1 cellular context compared by ENCODE assay signal in the genomic region with DNA sequence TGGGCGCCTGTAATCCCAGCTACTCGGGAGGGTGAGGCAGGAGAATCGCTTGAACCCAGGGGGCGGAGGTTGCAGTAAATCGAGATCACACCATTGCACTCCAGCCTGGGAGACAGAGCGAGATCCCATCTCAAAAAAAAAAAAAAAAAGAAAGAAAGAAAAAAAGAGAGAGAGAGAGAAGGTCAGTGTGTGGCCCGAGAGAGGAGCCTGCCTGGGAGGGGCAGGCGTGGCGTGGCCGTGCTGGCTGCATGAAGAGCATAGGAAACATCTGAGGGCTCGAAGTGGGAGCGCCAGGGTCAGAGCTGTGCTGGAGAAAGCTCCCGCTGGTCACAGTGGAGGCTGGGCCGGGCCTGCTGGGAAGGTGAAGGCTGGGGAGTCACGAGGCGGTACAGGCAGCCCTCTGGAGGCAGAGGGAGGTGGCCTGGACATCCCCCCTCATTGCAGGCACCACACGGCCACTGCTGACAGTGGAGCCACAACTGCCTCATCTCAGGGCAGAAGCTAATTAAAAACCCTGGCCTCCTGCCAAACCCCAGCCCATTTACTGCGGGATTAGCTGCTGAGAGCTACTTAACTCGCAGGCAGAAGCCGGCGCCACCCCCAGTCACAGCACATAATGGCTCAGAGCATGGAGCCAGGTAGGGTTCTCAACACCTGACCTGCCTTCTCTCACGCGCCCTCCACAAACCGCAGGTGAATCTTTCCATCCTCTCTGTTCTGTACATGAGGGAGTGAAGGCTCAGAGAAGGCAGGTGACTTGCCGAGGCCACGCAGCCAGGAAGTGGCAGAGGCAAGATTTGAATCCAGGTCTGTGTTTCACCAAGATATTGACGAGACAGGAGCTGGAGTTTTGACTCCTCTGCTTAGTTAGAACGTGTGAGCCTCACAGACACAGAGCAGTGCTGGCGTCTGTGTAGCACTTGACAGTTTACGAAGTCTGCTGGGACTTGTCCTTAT.
TF ChIP-seq lines count a peak whose summit lies in the region.

No MANE protein-coding gene starts in this region.

TF ChIP-seq in K562, 482 proteins besides CTCF, POLR2A, EP300 and RAD21 (continued from another document and continues in another):
- TF ChIP-seq, protein P1, sequence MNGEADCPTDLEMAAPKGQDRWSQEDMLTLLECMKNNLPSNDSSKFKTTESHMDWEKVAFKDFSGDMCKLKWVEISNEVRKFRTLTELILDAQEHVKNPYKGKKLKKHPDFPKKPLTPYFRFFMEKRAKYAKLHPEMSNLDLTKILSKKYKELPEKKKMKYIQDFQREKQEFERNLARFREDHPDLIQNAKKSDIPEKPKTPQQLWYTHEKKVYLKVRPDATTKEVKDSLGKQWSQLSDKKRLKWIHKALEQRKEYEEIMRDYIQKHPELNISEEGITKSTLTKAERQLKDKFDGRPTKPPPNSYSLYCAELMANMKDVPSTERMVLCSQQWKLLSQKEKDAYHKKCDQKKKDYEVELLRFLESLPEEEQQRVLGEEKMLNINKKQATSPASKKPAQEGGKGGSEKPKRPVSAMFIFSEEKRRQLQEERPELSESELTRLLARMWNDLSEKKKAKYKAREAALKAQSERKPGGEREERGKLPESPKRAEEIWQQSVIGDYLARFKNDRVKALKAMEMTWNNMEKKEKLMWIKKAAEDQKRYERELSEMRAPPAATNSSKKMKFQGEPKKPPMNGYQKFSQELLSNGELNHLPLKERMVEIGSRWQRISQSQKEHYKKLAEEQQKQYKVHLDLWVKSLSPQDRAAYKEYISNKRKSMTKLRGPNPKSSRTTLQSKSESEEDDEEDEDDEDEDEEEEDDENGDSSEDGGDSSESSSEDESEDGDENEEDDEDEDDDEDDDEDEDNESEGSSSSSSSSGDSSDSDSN (IDR thresholded peaks at IDR 0.05; ENCODE audit: borderline replicate concordance in 1 of 2, low read depth in 2 of 2, low read length in 2 of 2): 0 out of 4 replicates have a peak, but pooled peaks of 1 of the 2 experiments have one; percentile 28
- TF ChIP-seq, protein P2, sequence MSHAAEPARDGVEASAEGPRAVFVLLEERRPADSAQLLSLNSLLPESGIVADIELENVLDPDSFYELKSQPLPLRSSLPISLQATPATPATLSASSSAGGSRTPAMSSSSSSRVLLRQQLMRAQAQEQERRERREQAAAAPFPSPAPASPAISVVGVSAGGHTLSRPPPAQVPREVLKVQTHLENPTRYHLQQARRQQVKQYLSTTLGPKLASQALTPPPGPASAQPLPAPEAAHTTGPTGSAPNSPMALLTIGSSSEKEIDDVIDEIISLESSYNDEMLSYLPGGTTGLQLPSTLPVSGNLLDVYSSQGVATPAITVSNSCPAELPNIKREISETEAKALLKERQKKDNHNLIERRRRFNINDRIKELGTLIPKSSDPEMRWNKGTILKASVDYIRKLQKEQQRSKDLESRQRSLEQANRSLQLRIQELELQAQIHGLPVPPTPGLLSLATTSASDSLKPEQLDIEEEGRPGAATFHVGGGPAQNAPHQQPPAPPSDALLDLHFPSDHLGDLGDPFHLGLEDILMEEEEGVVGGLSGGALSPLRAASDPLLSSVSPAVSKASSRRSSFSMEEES (CRISPR knock-in tag; IDR thresholded peaks at IDR 0.05): no peak
- no peak for TF ChIP-seq GTF2F1 (IDR thresholded peaks at IDR 0.05; ENCODE audit: low read depth, low read length)
- no peak for TF ChIP-seq LEF1 (IDR thresholded peaks at IDR 0.05)
- no peak for TF ChIP-seq MYBL2 (IDR thresholded peaks at IDR 0.05; ENCODE audit: low read depth)
- TF ChIP-seq MYBL2 (CRISPR knock-in tag; IDR thresholded peaks at IDR 0.05; ENCODE audit: borderline replicate concordance): no peak
- TF ChIP-seq, protein P3, sequence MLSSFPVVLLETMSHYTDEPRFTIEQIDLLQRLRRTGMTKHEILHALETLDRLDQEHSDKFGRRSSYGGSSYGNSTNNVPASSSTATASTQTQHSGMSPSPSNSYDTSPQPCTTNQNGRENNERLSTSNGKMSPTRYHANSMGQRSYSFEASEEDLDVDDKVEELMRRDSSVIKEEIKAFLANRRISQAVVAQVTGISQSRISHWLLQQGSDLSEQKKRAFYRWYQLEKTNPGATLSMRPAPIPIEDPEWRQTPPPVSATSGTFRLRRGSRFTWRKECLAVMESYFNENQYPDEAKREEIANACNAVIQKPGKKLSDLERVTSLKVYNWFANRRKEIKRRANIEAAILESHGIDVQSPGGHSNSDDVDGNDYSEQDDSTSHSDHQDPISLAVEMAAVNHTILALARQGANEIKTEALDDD (IDR thresholded peaks at IDR 0.05): 0 out of 2 replicates have a peak, but pooled peaks have one; percentile 20
- no peak for TF ChIP-seq NFXL1 (CRISPR knock-in tag; IDR thresholded peaks at IDR 0.05)
- no peak for TF ChIP-seq PYGO2 (tag; IDR thresholded peaks at IDR 0.05)
- no peak for TF ChIP-seq RBM34 (IDR thresholded peaks at IDR 0.05; ENCODE audit: borderline replicate concordance, insufficient read depth, low read length)
- no peak for TF ChIP-seq ZNF780A (CRISPR knock-in tag; IDR thresholded peaks at IDR 0.05)
- TF ChIP-seq KAT2B (IDR thresholded peaks at IDR 0.05; ENCODE audit: low read depth, low read length): no peak
- TF ChIP-seq EZH2 (IDR thresholded peaks at IDR 0.05; ENCODE audit: borderline replicate concordance, low read depth, low read length): no peak
- TF ChIP-seq KDM2B (CRISPR knock-in tag; IDR thresholded peaks at IDR 0.05): no peak
- TF ChIP-seq, protein P4, sequence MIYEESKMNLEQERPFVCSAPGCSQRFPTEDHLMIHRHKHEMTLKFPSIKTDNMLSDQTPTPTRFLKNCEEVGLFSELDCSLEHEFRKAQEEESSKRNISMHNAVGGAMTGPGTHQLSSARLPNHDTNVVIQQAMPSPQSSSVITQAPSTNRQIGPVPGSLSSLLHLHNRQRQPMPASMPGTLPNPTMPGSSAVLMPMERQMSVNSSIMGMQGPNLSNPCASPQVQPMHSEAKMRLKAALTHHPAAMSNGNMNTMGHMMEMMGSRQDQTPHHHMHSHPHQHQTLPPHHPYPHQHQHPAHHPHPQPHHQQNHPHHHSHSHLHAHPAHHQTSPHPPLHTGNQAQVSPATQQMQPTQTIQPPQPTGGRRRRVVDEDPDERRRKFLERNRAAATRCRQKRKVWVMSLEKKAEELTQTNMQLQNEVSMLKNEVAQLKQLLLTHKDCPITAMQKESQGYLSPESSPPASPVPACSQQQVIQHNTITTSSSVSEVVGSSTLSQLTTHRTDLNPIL (CRISPR knock-in tag; IDR thresholded peaks at IDR 0.05): no peak
- TF ChIP-seq FOS (IDR thresholded peaks at IDR 0.05; ENCODE audit: extremely low read depth, insufficient read length): no peak
- TF ChIP-seq ILK (tag; IDR thresholded peaks at IDR 0.05; ENCODE audit: borderline replicate concordance, low read depth): no peak
- no peak for TF ChIP-seq IRF2 (CRISPR knock-in tag; IDR thresholded peaks at IDR 0.05)
- TF ChIP-seq, protein P5, sequence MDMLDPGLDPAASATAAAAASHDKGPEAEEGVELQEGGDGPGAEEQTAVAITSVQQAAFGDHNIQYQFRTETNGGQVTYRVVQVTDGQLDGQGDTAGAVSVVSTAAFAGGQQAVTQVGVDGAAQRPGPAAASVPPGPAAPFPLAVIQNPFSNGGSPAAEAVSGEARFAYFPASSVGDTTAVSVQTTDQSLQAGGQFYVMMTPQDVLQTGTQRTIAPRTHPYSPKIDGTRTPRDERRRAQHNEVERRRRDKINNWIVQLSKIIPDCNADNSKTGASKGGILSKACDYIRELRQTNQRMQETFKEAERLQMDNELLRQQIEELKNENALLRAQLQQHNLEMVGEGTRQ (CRISPR knock-in tag; IDR thresholded peaks at IDR 0.05): 0 out of 2 replicates have a peak, but pooled peaks have one; percentile 7
- no peak for TF ChIP-seq HOXB6 (CRISPR knock-in tag; IDR thresholded peaks at IDR 0.05; ENCODE audit: borderline replicate concordance)
- TF ChIP-seq ILF3 (IDR thresholded peaks at IDR 0.05; ENCODE audit: borderline replicate concordance): no peak
- TF ChIP-seq, protein P6, sequence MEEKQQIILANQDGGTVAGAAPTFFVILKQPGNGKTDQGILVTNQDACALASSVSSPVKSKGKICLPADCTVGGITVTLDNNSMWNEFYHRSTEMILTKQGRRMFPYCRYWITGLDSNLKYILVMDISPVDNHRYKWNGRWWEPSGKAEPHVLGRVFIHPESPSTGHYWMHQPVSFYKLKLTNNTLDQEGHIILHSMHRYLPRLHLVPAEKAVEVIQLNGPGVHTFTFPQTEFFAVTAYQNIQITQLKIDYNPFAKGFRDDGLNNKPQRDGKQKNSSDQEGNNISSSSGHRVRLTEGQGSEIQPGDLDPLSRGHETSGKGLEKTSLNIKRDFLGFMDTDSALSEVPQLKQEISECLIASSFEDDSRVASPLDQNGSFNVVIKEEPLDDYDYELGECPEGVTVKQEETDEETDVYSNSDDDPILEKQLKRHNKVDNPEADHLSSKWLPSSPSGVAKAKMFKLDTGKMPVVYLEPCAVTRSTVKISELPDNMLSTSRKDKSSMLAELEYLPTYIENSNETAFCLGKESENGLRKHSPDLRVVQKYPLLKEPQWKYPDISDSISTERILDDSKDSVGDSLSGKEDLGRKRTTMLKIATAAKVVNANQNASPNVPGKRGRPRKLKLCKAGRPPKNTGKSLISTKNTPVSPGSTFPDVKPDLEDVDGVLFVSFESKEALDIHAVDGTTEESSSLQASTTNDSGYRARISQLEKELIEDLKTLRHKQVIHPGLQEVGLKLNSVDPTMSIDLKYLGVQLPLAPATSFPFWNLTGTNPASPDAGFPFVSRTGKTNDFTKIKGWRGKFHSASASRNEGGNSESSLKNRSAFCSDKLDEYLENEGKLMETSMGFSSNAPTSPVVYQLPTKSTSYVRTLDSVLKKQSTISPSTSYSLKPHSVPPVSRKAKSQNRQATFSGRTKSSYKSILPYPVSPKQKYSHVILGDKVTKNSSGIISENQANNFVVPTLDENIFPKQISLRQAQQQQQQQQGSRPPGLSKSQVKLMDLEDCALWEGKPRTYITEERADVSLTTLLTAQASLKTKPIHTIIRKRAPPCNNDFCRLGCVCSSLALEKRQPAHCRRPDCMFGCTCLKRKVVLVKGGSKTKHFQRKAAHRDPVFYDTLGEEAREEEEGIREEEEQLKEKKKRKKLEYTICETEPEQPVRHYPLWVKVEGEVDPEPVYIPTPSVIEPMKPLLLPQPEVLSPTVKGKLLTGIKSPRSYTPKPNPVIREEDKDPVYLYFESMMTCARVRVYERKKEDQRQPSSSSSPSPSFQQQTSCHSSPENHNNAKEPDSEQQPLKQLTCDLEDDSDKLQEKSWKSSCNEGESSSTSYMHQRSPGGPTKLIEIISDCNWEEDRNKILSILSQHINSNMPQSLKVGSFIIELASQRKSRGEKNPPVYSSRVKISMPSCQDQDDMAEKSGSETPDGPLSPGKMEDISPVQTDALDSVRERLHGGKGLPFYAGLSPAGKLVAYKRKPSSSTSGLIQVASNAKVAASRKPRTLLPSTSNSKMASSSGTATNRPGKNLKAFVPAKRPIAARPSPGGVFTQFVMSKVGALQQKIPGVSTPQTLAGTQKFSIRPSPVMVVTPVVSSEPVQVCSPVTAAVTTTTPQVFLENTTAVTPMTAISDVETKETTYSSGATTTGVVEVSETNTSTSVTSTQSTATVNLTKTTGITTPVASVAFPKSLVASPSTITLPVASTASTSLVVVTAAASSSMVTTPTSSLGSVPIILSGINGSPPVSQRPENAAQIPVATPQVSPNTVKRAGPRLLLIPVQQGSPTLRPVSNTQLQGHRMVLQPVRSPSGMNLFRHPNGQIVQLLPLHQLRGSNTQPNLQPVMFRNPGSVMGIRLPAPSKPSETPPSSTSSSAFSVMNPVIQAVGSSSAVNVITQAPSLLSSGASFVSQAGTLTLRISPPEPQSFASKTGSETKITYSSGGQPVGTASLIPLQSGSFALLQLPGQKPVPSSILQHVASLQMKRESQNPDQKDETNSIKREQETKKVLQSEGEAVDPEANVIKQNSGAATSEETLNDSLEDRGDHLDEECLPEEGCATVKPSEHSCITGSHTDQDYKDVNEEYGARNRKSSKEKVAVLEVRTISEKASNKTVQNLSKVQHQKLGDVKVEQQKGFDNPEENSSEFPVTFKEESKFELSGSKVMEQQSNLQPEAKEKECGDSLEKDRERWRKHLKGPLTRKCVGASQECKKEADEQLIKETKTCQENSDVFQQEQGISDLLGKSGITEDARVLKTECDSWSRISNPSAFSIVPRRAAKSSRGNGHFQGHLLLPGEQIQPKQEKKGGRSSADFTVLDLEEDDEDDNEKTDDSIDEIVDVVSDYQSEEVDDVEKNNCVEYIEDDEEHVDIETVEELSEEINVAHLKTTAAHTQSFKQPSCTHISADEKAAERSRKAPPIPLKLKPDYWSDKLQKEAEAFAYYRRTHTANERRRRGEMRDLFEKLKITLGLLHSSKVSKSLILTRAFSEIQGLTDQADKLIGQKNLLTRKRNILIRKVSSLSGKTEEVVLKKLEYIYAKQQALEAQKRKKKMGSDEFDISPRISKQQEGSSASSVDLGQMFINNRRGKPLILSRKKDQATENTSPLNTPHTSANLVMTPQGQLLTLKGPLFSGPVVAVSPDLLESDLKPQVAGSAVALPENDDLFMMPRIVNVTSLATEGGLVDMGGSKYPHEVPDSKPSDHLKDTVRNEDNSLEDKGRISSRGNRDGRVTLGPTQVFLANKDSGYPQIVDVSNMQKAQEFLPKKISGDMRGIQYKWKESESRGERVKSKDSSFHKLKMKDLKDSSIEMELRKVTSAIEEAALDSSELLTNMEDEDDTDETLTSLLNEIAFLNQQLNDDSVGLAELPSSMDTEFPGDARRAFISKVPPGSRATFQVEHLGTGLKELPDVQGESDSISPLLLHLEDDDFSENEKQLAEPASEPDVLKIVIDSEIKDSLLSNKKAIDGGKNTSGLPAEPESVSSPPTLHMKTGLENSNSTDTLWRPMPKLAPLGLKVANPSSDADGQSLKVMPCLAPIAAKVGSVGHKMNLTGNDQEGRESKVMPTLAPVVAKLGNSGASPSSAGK (IDR thresholded peaks at IDR 0.05): no peak
- no peak for TF ChIP-seq TAF9B (IDR thresholded peaks at IDR 0.05; ENCODE audit: partially characterized antibody)
- no peak for TF ChIP-seq ZNF76 (CRISPR knock-in tag; IDR thresholded peaks at IDR 0.05; ENCODE audit: borderline replicate concordance)
- TF ChIP-seq, protein P7, sequence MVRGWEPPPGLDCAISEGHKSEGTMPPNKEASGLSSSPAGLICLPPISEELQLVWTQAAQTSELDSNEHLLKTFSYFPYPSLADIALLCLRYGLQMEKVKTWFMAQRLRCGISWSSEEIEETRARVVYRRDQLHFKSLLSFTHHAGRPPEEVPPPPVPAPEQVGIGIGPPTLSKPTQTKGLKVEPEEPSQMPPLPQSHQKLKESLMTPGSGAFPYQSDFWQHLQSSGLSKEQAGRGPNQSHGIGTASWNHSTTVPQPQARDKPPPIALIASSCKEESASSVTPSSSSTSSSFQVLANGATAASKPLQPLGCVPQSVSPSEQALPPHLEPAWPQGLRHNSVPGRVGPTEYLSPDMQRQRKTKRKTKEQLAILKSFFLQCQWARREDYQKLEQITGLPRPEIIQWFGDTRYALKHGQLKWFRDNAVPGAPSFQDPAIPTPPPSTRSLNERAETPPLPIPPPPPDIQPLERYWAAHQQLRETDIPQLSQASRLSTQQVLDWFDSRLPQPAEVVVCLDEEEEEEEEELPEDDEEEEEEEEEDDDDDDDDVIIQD (CRISPR knock-in tag; IDR thresholded peaks at IDR 0.05): no peak
- TF ChIP-seq, protein P8, sequence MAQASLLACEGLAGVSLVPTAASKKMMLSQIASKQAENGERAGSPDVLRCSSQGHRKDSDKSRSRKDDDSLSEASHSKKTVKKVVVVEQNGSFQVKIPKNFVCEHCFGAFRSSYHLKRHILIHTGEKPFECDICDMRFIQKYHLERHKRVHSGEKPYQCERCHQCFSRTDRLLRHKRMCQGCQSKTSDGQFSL (CRISPR knock-in tag; IDR thresholded peaks at IDR 0.05): no peak
- TF ChIP-seq, protein P8 (tag; IDR thresholded peaks at IDR 0.05): no peak
- no peak for TF ChIP-seq HDAC6 (IDR thresholded peaks at IDR 0.05; ENCODE audit: low read depth, low read length)
- TF ChIP-seq ZNF224 (CRISPR knock-in tag; IDR thresholded peaks at IDR 0.05): no peak
